Comparison of ENCODE assay signal across 7 cellular contexts in genomic region chr2:101387151-101387807, GRCh38. TPM values are rescaled to one million over a fixed set of nuclear protein-coding genes. Genes with fewer than 3 reads are reported as not detected.
DNase-seq lines count a peak whose midpoint lies in the region; TF ChIP-seq lines count a peak whose summit lies in the region.

CREG2 (minus strand) TSS chr2:101387503; CDS start chr2:101387457, 46 bp downstream.

- in situ Hi-C loops in GM13976 (cut with MboI; ENCODE audit: low sequenced_read_pairs, unreplicated experiment) = no loop called here

- peak; percentile 65 for DNase-seq in GM13976 (ENCODE audit: low spot score)
- peak; percentile 52 for DNase-seq in NCI-H460 (ENCODE audit: extremely low read depth, low read depth)
- DNase-seq in activated T-cell treated with anti-CD3 and anti-CD28 coated beads for 4 hours = peak; percentile 10
- no peak for DNase-seq in epithelial cell of proximal tubule (ENCODE audit: low read depth)
- DNase-seq in middle frontal gyrus (ENCODE audit: extremely low spot score, low spot score) = peak; percentile 72
- DNase-seq in stimulated activated CD8-positive, alpha-beta memory T cell treated with anti-CD3 and anti-CD28 coated beads, Interleukin-2, amount 100 ng/mL, for 48 hours (ENCODE audit: low read depth in 2 of 2) = peak; percentile 40 to 52
- DNase-seq in NK-92 treated with Interleukin-12 subunit alpha and Interleukin-12 subunit beta, amount 100 ng/mL, for 24 hours (lab: John Stamatoyannopoulos, UW) = no peak

- TF ChIP-seq CTCF in GM13976 (IDR thresholded peaks at IDR 0.05; ENCODE audit: borderline replicate concordance, control extremely low read depth, extremely low read depth, insufficient read depth, missing control alignments) = no peak
- TF ChIP-seq CTCF in epithelial cell of proximal tubule (conservative IDR thresholded peaks at IDR 0.05; ENCODE audit: low read depth, low read length) = peak; percentile 51

- H3K4me3 ChIP-seq in epithelial cell of proximal tubule (ENCODE audit: low read depth, low read length) = peak within 1 kb of the TSS; percentile 63

RNA-seq across cellular contexts. Expression of gene CREG2, which starts in this region (rescaled TPM):
- total RNA-seq in NCI-H460 (2014; rRNA removed; shearing (Covaris generic)) = 0.10 and 0.20 TPM in 2 replicates
- 0.01 and 0.58 TPM in 2 replicates for polyA plus RNA-seq in NCI-H460 (2014; cell fraction: nucleus; rRNA removed)
- total RNA-seq in epithelial cell of proximal tubule = 3.1 TPM in 1 of 2 replicates, not detected in the other

Comparison
In these comparisons a context has a peak if more than half of its experiments do, and no peak if none do; other contexts are left out.
1. Peak in DNase-seq in NCI-H460; RNA of the gene not detected or under 1 TPM.
2. DNase-seq: peak in GM13976 (single experiment), activated T-cell treated with anti-CD3 and anti-CD28 coated beads for 4 hours (single experiment), middle frontal gyrus (single experiment) and stimulated activated CD8-positive, alpha-beta memory T cell treated with anti-CD3 and anti-CD28 coated beads, Interleukin-2, amount 100 ng/mL, for 48 hours (2 of 2); none in epithelial cell of proximal tubule (single experiment) and NK-92 treated with Interleukin-12 subunit alpha and Interleukin-12 subunit beta, amount 100 ng/mL, for 24 hours (single experiment).